25 cellular contexts compared by ENCODE assay signal in the genomic region with DNA sequence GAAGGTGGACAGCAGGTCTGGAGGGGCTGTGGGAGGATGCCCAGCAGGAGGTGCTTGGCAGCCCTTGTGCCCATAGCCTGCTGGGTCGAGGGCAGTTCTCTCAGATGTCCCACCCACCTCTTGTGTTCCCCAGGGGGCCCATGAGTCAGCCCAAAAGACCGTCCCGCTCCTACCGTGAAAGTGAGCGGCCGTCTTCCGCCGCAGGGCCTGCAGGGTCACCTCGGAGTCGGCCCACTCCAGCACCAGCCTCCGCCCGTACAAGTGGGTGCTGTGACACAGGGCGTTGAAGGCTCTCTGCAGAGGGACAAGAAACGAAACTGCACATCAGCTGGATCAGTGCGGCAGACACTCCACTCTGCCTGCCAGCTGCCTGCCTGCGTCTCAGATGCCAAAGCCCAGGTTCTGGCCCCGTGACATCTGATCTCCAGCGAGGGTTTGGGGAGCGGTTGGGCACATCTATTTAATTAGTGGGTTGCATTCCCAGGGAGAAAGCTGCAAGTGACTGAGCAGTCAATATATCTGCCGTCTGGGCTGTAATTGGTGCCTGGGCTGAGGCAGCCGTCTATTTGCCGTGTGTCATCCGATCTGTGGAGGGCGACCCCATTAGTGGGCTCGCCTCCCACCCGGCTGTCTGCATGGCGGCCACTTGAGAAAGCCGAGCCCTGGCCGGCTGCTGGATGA.
DNase-seq lines count a peak whose midpoint lies in the region; ATAC-seq lines count a peak whose summit lies in the region.
"Had no signal": no experiment of that assay in that cellular context is flagged by ENCODE, and none has a peak within 500 bp of the region (broad histone marks: within the 10 kb centered on the region; RNA-seq: fewer than 3 reads in every experiment).

No MANE protein-coding gene starts in this region.

- H4K8ac ChIP-seq in neuronal stem cell (ENCODE audit: low read depth, low read length), result no peak overlapping the region

- H3K79me1 ChIP-seq in neuronal stem cell (ENCODE audit: low read depth, low read length), result no peaks in the 10 kb centered on the region

- H4K91ac ChIP-seq in neuronal stem cell (ENCODE audit: low read depth, low read length, poor library complexity), result peak overlapping the region; percentile 17

- peak overlapping the region; percentile 11 for H2AK5ac ChIP-seq in neuronal stem cell (ENCODE audit: low read depth, low read length)

- no peak overlapping the region for H2BK5ac ChIP-seq in neuronal stem cell (ENCODE audit: low read length)

- H3K9me3 ChIP-seq in SJCRH30 (replicated peaks) (no peaks in the 10 kb centered on the region), neuronal stem cell (replicated peaks in 1 of 2; ENCODE audit: control insufficient read depth in 2 of 2, insufficient read depth in 1 of 2, low read depth in 1 of 2, low read length in 2 of 2) (no peaks in the 10 kb centered on the region)
- H3K9me3 ChIP-seq: upper lobe of left lung had no signal

- peaks cover 6% of the 10 kb centered on the region for H3K4me1 Mint-ChIP-seq in activated T-helper 17 cell treated with anti-CD3 and anti-CD28 coated beads, Interleukin-2, amount 50 U/mL, for 72 hours
- H3K4me1 Mint-ChIP-seq: activated CD8-positive, alpha-beta memory T cell treated with anti-CD3 and anti-CD28 coated beads, Interleukin-2, amount 10 ng/mL, durations not matched to agents 7 days and 5 days had no signal

- peak; percentile 61 to 90 (median 76) for DNase-seq in NCI-H1417 (lab: John Stamatoyannopoulos, UW)
- no peak for DNase-seq in NCI-H1417 treated with DMSO at 0.1 percent for 48 hours (lab: John Stamatoyannopoulos, UW)
- peak; percentile 90 for DNase-seq in NCI-H1105 treated with DMSO at 0.1 percent for 48 hours (lab: John Stamatoyannopoulos, UW)
- peak; percentile 71 to 76 for DNase-seq in SJCRH30
- no peak for DNase-seq in neuronal stem cell (ENCODE audit: low spot score)
- DNase-seq in activated CD4-positive, alpha-beta T cell treated with anti-CD3 and anti-CD28 coated beads for 48 hours, result no peak
- no peak for DNase-seq in LoVo (ENCODE audit: low spot score)
- DNase-seq: 8988T; activated CD4-positive, alpha-beta T cell treated with anti-CD3 and anti-CD28 coated beads, Interleukin-2, amount 50 U/mL, for 1 hour; activated CD8-positive, alpha-beta memory T cell treated with anti-CD3 and anti-CD28 coated beads, Interleukin-2, amount 10 ng/mL, durations not matched to agents 7 days and 5 days; activated naive CD4-positive, alpha-beta T cell treated with anti-CD3 and anti-CD28 coated beads, Interleukin-2, amount 50 U/mL, for 16 hours; amygdala; CD8-positive, alpha-beta T cell; GOT3; NCI-H774; small intestine; stimulated activated CD4-positive, alpha-beta T cell treated with anti-CD3 and anti-CD28 coated beads, Interleukin-2, amount 100 ng/mL, for 24 hours; substantia nigra; T1000; upper lobe of left lung had no signal

- no peak overlapping the region for H2BK120ac ChIP-seq in neuronal stem cell (ENCODE audit: low read depth, low read length)

- H3K27ac ChIP-seq in SJCRH30 (peak overlapping the region; percentile 70), neuronal stem cell (replicated peaks; ENCODE audit: low read length) (no peak overlapping the region)
- H3K27ac ChIP-seq: cardiac muscle cell, KMS-11, upper lobe of left lung had no signal

- peak overlapping the region; percentile 58 for H3K14ac ChIP-seq in neuronal stem cell (ENCODE audit: low read length)

- H3K4me3 ChIP-seq in SJCRH30 (peak overlapping the region; percentile 34), neuronal stem cell (ENCODE audit: low read length in 2 of 2) (no peak overlapping the region)
- H3K4me3 ChIP-seq: cardiac muscle cell, lung, upper lobe of left lung had no signal

- peaks cover 16% of the 10 kb centered on the region for H3K4me1 ChIP-seq in SJCRH30
- peaks cover 0 to 5% of the 10 kb centered on the region in 2 donors for H3K4me1 ChIP-seq in neuronal stem cell (ENCODE audit: control insufficient read depth in 2 of 2, insufficient read depth in 1 of 2, low read depth in 1 of 2, low read length in 2 of 2)
- H3K4me1 ChIP-seq: upper lobe of left lung had no signal

- no peaks in the 10 kb centered on the region for H3K27me3 Mint-ChIP-seq in activated T-helper 17 cell treated with anti-CD3 and anti-CD28 coated beads, Interleukin-2, amount 50 U/mL, for 72 hours
- H3K27me3 Mint-ChIP-seq: activated CD8-positive, alpha-beta memory T cell treated with anti-CD3 and anti-CD28 coated beads, Interleukin-2, amount 10 ng/mL, durations not matched to agents 7 days and 5 days; dendritic cell treated with granulocyte-macrophage colony-stimulating factor and Interleukin-4, amounts not matched to agents 40 ng/mL and 50 ng/mL, for 4 days had no signal

- no peak overlapping the region for H3K23ac ChIP-seq in neuronal stem cell (ENCODE audit: low read depth, low read length, poor library complexity)

- H2BK15ac ChIP-seq in neuronal stem cell (ENCODE audit: low read length), result peak overlapping the region; percentile 12

- WGBS in neuronal stem cell (ENCODE audit: extremely low coverage in 2 of 2, insufficient read length in 2 of 2, insufficient replicate concordance in 1 of 2), 2 donors, result no CpG with 5 or more reads among the region's 29 CpGs

- H3K4me3 Mint-ChIP-seq in activated T-helper 17 cell treated with anti-CD3 and anti-CD28 coated beads, Interleukin-2, amount 50 U/mL, for 72 hours, result no peak overlapping the region
- H3K4me3 Mint-ChIP-seq: activated CD8-positive, alpha-beta memory T cell treated with anti-CD3 and anti-CD28 coated beads, Interleukin-2, amount 10 ng/mL, durations not matched to agents 7 days and 5 days; CD8-positive, alpha-beta T cell; dendritic cell treated with granulocyte-macrophage colony-stimulating factor and Interleukin-4, amounts not matched to agents 40 ng/mL and 50 ng/mL, for 4 days had no signal

- H3K27me3 ChIP-seq in SJCRH30 (no peaks in the 10 kb centered on the region), neuronal stem cell (ENCODE audit: control insufficient read depth in 3 of 3, insufficient read depth in 3 of 3, low read depth in 1 of 3, low read length in 3 of 3) (no peaks in the 10 kb centered on the region)
- H3K27me3 ChIP-seq: cardiac muscle cell, upper lobe of left lung had no signal

- H3K4me2 ChIP-seq in neuronal stem cell (ENCODE audit: insufficient read depth, low read length, poor library complexity, severe bottlenecking), result no peak overlapping the region
- H3K4me2 ChIP-seq: KMS-11 had no signal

- no peak overlapping the region for H3K27ac Mint-ChIP-seq in activated T-helper 17 cell treated with anti-CD3 and anti-CD28 coated beads, Interleukin-2, amount 50 U/mL, for 72 hours
- H3K27ac Mint-ChIP-seq: activated CD8-positive, alpha-beta memory T cell treated with anti-CD3 and anti-CD28 coated beads, Interleukin-2, amount 10 ng/mL, durations not matched to agents 7 days and 5 days; CD8-positive, alpha-beta T cell; dendritic cell treated with granulocyte-macrophage colony-stimulating factor and Interleukin-4, amounts not matched to agents 40 ng/mL and 50 ng/mL, for 4 days had no signal

- no peaks in the 10 kb centered on the region for H3K9me3 Mint-ChIP-seq in activated T-helper 17 cell treated with anti-CD3 and anti-CD28 coated beads, Interleukin-2, amount 50 U/mL, for 72 hours
- H3K9me3 Mint-ChIP-seq: CD8-positive, alpha-beta T cell; dendritic cell treated with granulocyte-macrophage colony-stimulating factor and Interleukin-4, amounts not matched to agents 40 ng/mL and 50 ng/mL, for 4 days had no signal

- H3K36me3 ChIP-seq in SJCRH30 (no peaks in the 10 kb centered on the region), neuronal stem cell (replicated peaks in 1 of 2; ENCODE audit: control insufficient read depth in 2 of 2, insufficient read depth in 2 of 2, low read length in 2 of 2) (peaks cover 0 to 12% of the 10 kb centered on the region in 2 donors)
- H3K36me3 ChIP-seq: cardiac muscle cell had no signal

- peak overlapping the region; percentile 44 for H3K9ac ChIP-seq in neuronal stem cell (ENCODE audit: low read depth, low read length, poor library complexity)
- H3K9ac ChIP-seq: KMS-11 had no signal

- H2BK12ac ChIP-seq in neuronal stem cell (ENCODE audit: low read length), result no peak overlapping the region

- no peak overlapping the region for H3K4ac ChIP-seq in neuronal stem cell (ENCODE audit: low read length)

- ATAC-seq in activated T-helper 17 cell treated with anti-CD3 and anti-CD28 coated beads, Interleukin-2, amount 50 U/mL, for 72 hours (replicated peaks), result no peak
- ATAC-seq: activated CD8-positive, alpha-beta memory T cell treated with anti-CD3 and anti-CD28 coated beads, Interleukin-2, amount 10 ng/mL, durations not matched to agents 7 days and 5 days; CD8-positive, alpha-beta T cell had no signal

- H3K36me3 Mint-ChIP-seq in activated T-helper 17 cell treated with anti-CD3 and anti-CD28 coated beads, Interleukin-2, amount 50 U/mL, for 72 hours (ENCODE audit: low read depth), result peaks cover 74% of the 10 kb centered on the region
- H3K36me3 Mint-ChIP-seq: activated CD8-positive, alpha-beta memory T cell treated with anti-CD3 and anti-CD28 coated beads, Interleukin-2, amount 10 ng/mL, durations not matched to agents 7 days and 5 days had no signal

- H3K18ac ChIP-seq in neuronal stem cell (ENCODE audit: low read length), result no peak overlapping the region

- H2AFZ ChIP-seq in neuronal stem cell (ENCODE audit: low read length), result no peak overlapping the region

Comparison
In these comparisons a context has a peak if more than half of its experiments do, and no peak if none do; other contexts are left out.
1. DNase-seq: peak in NCI-H1417 (3 of 3), NCI-H1105 treated with DMSO at 0.1 percent for 48 hours (single experiment) and SJCRH30 (2 of 2); none in NCI-H1417 treated with DMSO at 0.1 percent for 48 hours (single experiment), neuronal stem cell (single experiment), activated CD4-positive, alpha-beta T cell treated with anti-CD3 and anti-CD28 coated beads for 48 hours (single experiment) and LoVo (single experiment).